In genomic region chr17:56786989-56787482, GRCh38 we compare ENCODE assay signal across 8 cellular contexts. TPM values are rescaled to one million over a fixed set of nuclear protein-coding genes. Genes with fewer than 3 reads are reported as not detected.
DNase-seq lines count a peak whose midpoint lies in the region; ATAC-seq and TF ChIP-seq lines count a peak whose summit lies in the region.

No MANE protein-coding gene starts in this region.

- ATAC-seq in GM18868 (IDR thresholded peaks at IDR 0.05; ENCODE audit: unreplicated experiment): peak; percentile 94
- peak; percentile 74 for ATAC-seq in HG02981 (IDR thresholded peaks at IDR 0.05; ENCODE audit: unreplicated experiment)
- peak; percentile 19 for ATAC-seq in lung (ENCODE audit: insufficient read depth, low FRiP score)

- H3K27me3 ChIP-seq in lung (ENCODE audit: control insufficient read depth, insufficient read depth) (no peaks in the 10 kb centered on the region), transverse colon (no peaks in the 10 kb centered on the region), spleen (replicated peaks in 1 of 7) (no peaks in the 10 kb centered on the region)

- TF ChIP-seq EP300 in transverse colon (IDR thresholded peaks at IDR 0.05; ENCODE audit: low read depth): no peak

- no peaks in the 10 kb centered on the region for H3K9me3 ChIP-seq in lung (ENCODE audit: control insufficient read depth in 2 of 2, insufficient read depth in 1 of 2, low read length in 1 of 2)
- H3K9me3 ChIP-seq in transverse colon: no peaks in the 10 kb centered on the region
- H3K9me3 ChIP-seq in spleen: no peaks in the 10 kb centered on the region

- H3K4me3 ChIP-seq in lung: no peak overlapping the region
- no peak overlapping the region for H3K4me3 ChIP-seq in transverse colon
- H3K4me3 ChIP-seq in spleen: no peak overlapping the region

- H3K4me1 ChIP-seq in lung (ENCODE audit: control insufficient read depth in 2 of 2, insufficient read depth in 2 of 2, low read length in 2 of 2) (no peaks in the 10 kb centered on the region), transverse colon (peaks cover 0 to 9% (median 0%) of the 10 kb centered on the region in 4 donors), spleen (peaks cover 0 to 12% (median 9%) of the 10 kb centered on the region in 6 donors)

- H3K27ac ChIP-seq in lung (ENCODE audit: low read depth in 1 of 2, low read length in 1 of 2) (no peak overlapping the region), transverse colon (no peak overlapping the region), spleen (peak overlapping the region in 3 of 8 donors; percentile 2 to 33 (median 31))

- H3K36me3 ChIP-seq in lung (ENCODE audit: control insufficient read depth in 2 of 2, insufficient read depth in 2 of 2, low read length in 2 of 2) (no peaks in the 10 kb centered on the region), transverse colon (no peaks in the 10 kb centered on the region), spleen (no peaks in the 10 kb centered on the region)

- in situ Hi-C loops in transverse colon (cut with MboI; ENCODE audit: low pct_ligation_motif_present in 1 of 4, low pct_unique_long_range_greater_than_20kb in 1 of 4, low sequenced_read_pairs in 3 of 4): no loop called here

- WGBS in lung, 2 donors: 19 to 41% methylated on average over 7 of the region's 7 CpGs
- WGBS in transverse colon (ENCODE audit: low coverage in 1 of 2), 2 donors: 49% methylated on average over 7 of the region's 7 CpGs; no CpG with 5 or more reads in 1 of the 2 donors
- WGBS in spleen, 5 donors: 19 to 46% (median 22%) methylated on average over 7 of the region's 7 CpGs

- intact Hi-C loops in transverse colon (cut with DNase I; ENCODE audit: low total_unique reads) (no loop called here), spleen (cut with DNase I; ENCODE audit: low total_unique reads) (no loop called here)

- peak; percentile 24 for DNase-seq in activated gamma-delta T cell treated with anti-CD3 and anti-CD28 coated beads, Interleukin-2, amount 50 U/mL, for 16 hours (ENCODE audit: low read depth)
- DNase-seq in lung (ENCODE audit: low spot score): no peak
- peak; percentile 25 for DNase-seq in transverse colon
- no peak for DNase-seq in DMS79 (lab: John Stamatoyannopoulos, UW)
- DNase-seq in spleen: no peak

- TF ChIP-seq CTCF in lung (IDR thresholded peaks at IDR 0.05; ENCODE audit: control extremely low read depth, extremely low read depth) (no peak), transverse colon (IDR thresholded peaks at IDR 0.05) (no peak), spleen (IDR thresholded peaks at IDR 0.05 in 8 of 11, conservative IDR thresholded peaks at IDR 0.05 in 3 of 11) (no peak)

- TF ChIP-seq POLR2A in transverse colon (IDR thresholded peaks at IDR 0.05) (no peak), spleen (IDR thresholded peaks at IDR 0.05) (no peak)

TF ChIP-seq in PFSK-1, 5 proteins besides CTCF, POLR2A, EP300 and RAD21:
- TF ChIP-seq POLR2AphosphoS5 (IDR thresholded peaks at IDR 0.05; ENCODE audit: low read depth, low read length) (no peak), FOXP2 (optimal IDR thresholded peaks at IDR 0.05; ENCODE audit: borderline replicate concordance, extremely low read depth, extremely low read length, insufficient read depth) (peak; percentile 38)

RNA-seq across cellular contexts. Expression of gene C17orf67, which starts 46.7 kb away (rescaled TPM):
- polyA plus RNA-seq in PFSK-1 (2012; ENCODE audit: insufficient read length, low read depth): 1.5 TPM
- total RNA-seq in lung (1 to 10 TPM; 1.6 to 1.8 TPM), transverse colon (1 to 10 TPM in 1 of 4 donors, under 1 TPM in 1, not detected in 2; 0.27 to 1.3 TPM), spleen (1 to 10 TPM; 2.4 to 6.0 (median 4.3) TPM)
- polyA plus RNA-seq in lung (1 to 10 TPM in 1 of 2 donors, under 1 TPM in 1; 0.64 to 2.8 TPM), spleen (10 to 100 TPM in 1 of 3 donors, 1 to 10 TPM in 2; 2.0 to 10.4 (median 6.9) TPM)

RNA-seq across cellular contexts. Expression of gene DGKE, which starts 46.9 kb away (rescaled TPM):
- 0.48 TPM for polyA plus RNA-seq in PFSK-1 (2012; ENCODE audit: insufficient read length, low read depth)
- total RNA-seq in lung (10 to 100 TPM in 1 of 2 donors, 1 to 10 TPM in 1; 8.6 to 38.2 TPM), transverse colon (10 to 100 TPM in 2 of 4 donors, 1 to 10 TPM in 2; 2.6 to 35.9 (median 11.4) TPM), spleen (10 to 100 TPM; 14.3 to 37.3 (median 25.3) TPM)
- polyA plus RNA-seq in lung (1 to 10 TPM; 1.5 to 2.8 TPM), spleen (1 to 10 TPM; 2.3 to 5.6 (median 4.2) TPM)

Comparison
In these comparisons a context has a peak if more than half of its experiments do, and no peak if none do; other contexts are left out.
1. ATAC-seq: peak in every context shown above with its lines; median percentile 94 in GM18868; 74 in HG02981; 19 in lung.
2. DNase-seq: peak in activated gamma-delta T cell treated with anti-CD3 and anti-CD28 coated beads, Interleukin-2, amount 50 U/mL, for 16 hours (single experiment) and transverse colon (single experiment); none in lung (single experiment), DMS79 (single experiment) and spleen (single experiment).